Comparison of ENCODE assay signal across 27 cellular contexts in genomic region chr1:194355488-194356106, GRCh38.
"Had no signal": no experiment of that assay in that cellular context is flagged by ENCODE, and none has a peak within 500 bp of the region (broad histone marks: within the 10 kb centered on the region; RNA-seq: fewer than 3 reads in every experiment).

No MANE protein-coding gene starts in this region.

- H3K27me3 ChIP-seq: esophagus squamous epithelium, neutrophil, suprapubic skin, transverse colon, vagina had no signal

- H3K4me1 ChIP-seq: esophagus squamous epithelium, left ventricle myocardium inferior, parathyroid adenoma, psoas muscle, suprapubic skin, transverse colon, vagina had no signal

- H3K4me3 ChIP-seq: esophagus squamous epithelium, left ventricle myocardium inferior, lung, mucosa of descending colon, psoas muscle, skin epidermis, suprapubic skin, transverse colon, vagina had no signal

- H3K9me3 ChIP-seq: esophagus squamous epithelium, left ventricle myocardium inferior, mucosa of descending colon, neutrophil, psoas muscle, suprapubic skin, transverse colon, vagina had no signal

- ATAC-seq: effector memory CD8-positive, alpha-beta T cell; left colon; mucosa of descending colon; natural killer cell treated with Interleukin-12 subunit alpha and Interleukin-12 subunit beta and Interleukin-15 and Interleukin-18, amount 100 ng/mL, for 72 hours; psoas muscle; right cardiac atrium; stimulated activated naive B cell treated with anti-CD40 and anti-IgM and Interleukin-4, amounts not matched to agents 10 μg/mL and 1 μg/mL and 100 μg/mL, for 72 hours had no signal

- H3K36me3 ChIP-seq: esophagus squamous epithelium, left ventricle myocardium inferior, neutrophil, suprapubic skin, transverse colon, vagina had no signal

- DNase-seq: cortex of kidney; effector memory CD8-positive, alpha-beta T cell; erythroblast; esophagus squamous epithelium; foreskin melanocyte; glutamatergic neuron; hypothalamus; immature natural killer cell; islet precursor cell; kidney glomerular epithelial cell; left colon; left ventricle myocardium inferior; naive B cell; psoas muscle; right cardiac atrium; stimulated activated CD4-positive, alpha-beta T cell treated with anti-CD3 and anti-CD28 coated beads, Interleukin-15, amount 100 ng/mL, for 24 hours; stimulated activated CD4-positive, alpha-beta T cell treated with anti-CD3 and anti-CD28 coated beads, Interleukin-2, amount 100 ng/mL, for 48 hours; stimulated activated naive B cell treated with anti-CD40 and anti-IgM and Interleukin-4, amounts not matched to agents 10 μg/mL and 1 μg/mL and 100 μg/mL, for 72 hours; transverse colon had no signal

- H3K27ac ChIP-seq: esophagus squamous epithelium, left ventricle myocardium inferior, neutrophil, parathyroid adenoma, psoas muscle, skin epidermis, suprapubic skin, transverse colon, vagina had no signal
